Comparison of ENCODE assay signal across 8 cellular contexts in the genomic region with DNA sequence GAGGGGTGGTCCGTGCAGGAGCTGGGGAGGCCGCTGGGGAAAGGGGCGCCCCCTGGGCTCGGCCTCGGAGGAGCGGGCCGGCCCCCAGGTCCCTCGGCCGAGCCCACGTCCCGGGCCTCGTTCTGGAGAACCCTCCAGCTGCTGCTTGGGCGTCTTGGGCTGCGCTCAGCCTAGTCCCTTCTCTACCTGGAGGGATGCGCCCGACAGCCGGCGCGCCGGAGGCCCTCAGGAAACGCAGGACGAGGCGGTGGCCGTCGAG. TPM values are rescaled to one million over a fixed set of nuclear protein-coding genes. Genes with fewer than 3 reads are reported as not detected.
DNase-seq lines count a peak whose midpoint lies in the region; ATAC-seq and TF ChIP-seq lines count a peak whose summit lies in the region.

No MANE protein-coding gene starts in this region.

- H3K27ac ChIP-seq in MM.1S (ENCODE audit: low read length) (no peak overlapping the region), esophagus squamous epithelium (peak overlapping the region; percentile 83 to 97 (median 93)), smooth muscle cell (ENCODE audit: low read depth) (no peak overlapping the region)

- no peak for ATAC-seq in GM21717 (IDR thresholded peaks at IDR 0.05; ENCODE audit: unreplicated experiment)

- peak overlapping the region; percentile 18; the same call in 1 of the 2 replicates for H3K9ac ChIP-seq in MM.1S (ENCODE audit: low read length)
- no peak overlapping the region for H3K9ac ChIP-seq in smooth muscle cell (ENCODE audit: low read depth)

- H3K4me1 Mint-ChIP-seq in activated T-cell treated with anti-CD3 and anti-CD28 coated beads, Interleukin-2, amount 50 U/mL, for 24 hours (ENCODE audit: low read depth) = peaks cover 61% of the 10 kb centered on the region

- H3K4me3 ChIP-seq in MM.1S (ENCODE audit: low read length) (peak overlapping the region; percentile 50), esophagus squamous epithelium (peak overlapping the region; percentile 79 to 89 (median 82)), smooth muscle cell (peak overlapping the region; percentile 75)

- H3K4me2 ChIP-seq in MM.1S (ENCODE audit: low read depth, low read length) (peak overlapping the region; percentile 59; the same call in 1 of the 2 replicates), smooth muscle cell (peak overlapping the region; percentile 87)

- no peak overlapping the region for H3K27ac Mint-ChIP-seq in activated T-cell treated with anti-CD3 and anti-CD28 coated beads, Interleukin-2, amount 50 U/mL, for 24 hours

- no peaks in the 10 kb centered on the region for H3K9me3 Mint-ChIP-seq in activated T-cell treated with anti-CD3 and anti-CD28 coated beads, Interleukin-2, amount 50 U/mL, for 24 hours

- DNase-seq in activated T-cell treated with anti-CD3 and anti-CD28 coated beads, Interleukin-2, amount 50 U/mL, for 24 hours = no peak
- DNase-seq in activated T-cell treated with anti-CD3 and anti-CD28 coated beads, Interleukin-2, amount 50 U/mL, for 1 hour = no peak
- DNase-seq in MM.1S = no peak
- no peak for DNase-seq in esophagus squamous epithelium (lab: John Stamatoyannopoulos, UW)
- DNase-seq in smooth muscle cell (lab: John Stamatoyannopoulos, UW; ENCODE audit: unreplicated experiment) = no peak
- DNase-seq in effector CD4-positive, alpha-beta T cell = no peak
- DNase-seq in C1 segment of cervical spinal cord (lab: John Stamatoyannopoulos, UW) = no peak

- peaks cover 3% of the 10 kb centered on the region for H3K4me1 ChIP-seq in MM.1S (ENCODE audit: low read length)
- peaks cover 7 to 52% (median 15%) of the 10 kb centered on the region in 3 donors for H3K4me1 ChIP-seq in esophagus squamous epithelium
- no peaks in the 10 kb centered on the region for H3K4me1 ChIP-seq in smooth muscle cell (ENCODE audit: low read depth)

- H3K36me3 ChIP-seq in MM.1S (replicated peaks; ENCODE audit: insufficient read depth, low read length) (no peaks in the 10 kb centered on the region), esophagus squamous epithelium (peaks cover 0 to 13% (median 0%) of the 10 kb centered on the region in 3 donors), smooth muscle cell (ENCODE audit: low read depth) (no peaks in the 10 kb centered on the region)

- H3K27me3 Mint-ChIP-seq in activated T-cell treated with anti-CD3 and anti-CD28 coated beads, Interleukin-2, amount 50 U/mL, for 24 hours = no peaks in the 10 kb centered on the region

- no peak for TF ChIP-seq POLR2A in esophagus squamous epithelium (IDR thresholded peaks at IDR 0.05)

- H3K79me2 ChIP-seq in MM.1S (ENCODE audit: low read length) = no peaks in the 10 kb centered on the region
- no peaks in the 10 kb centered on the region for H3K79me2 ChIP-seq in smooth muscle cell (ENCODE audit: low read depth)

- H3K9me3 ChIP-seq in MM.1S (replicated peaks; ENCODE audit: insufficient read depth, low read length) = no peaks in the 10 kb centered on the region
- H3K9me3 ChIP-seq in esophagus squamous epithelium = no peaks in the 10 kb centered on the region
- H3K9me3 ChIP-seq in smooth muscle cell (replicated peaks; ENCODE audit: low read depth) = no peaks in the 10 kb centered on the region

- no peaks in the 10 kb centered on the region; the same call in 1 of the 2 replicates for H3F3A ChIP-seq in MM.1S (ENCODE audit: insufficient read depth, low read length)
- no peaks in the 10 kb centered on the region for H3F3A ChIP-seq in smooth muscle cell (ENCODE audit: low read depth)

- TF ChIP-seq CTCF in MM.1S (IDR thresholded peaks at IDR 0.05; ENCODE audit: low read length) = no peak; the same call in 1 of the 2 replicates
- TF ChIP-seq CTCF in esophagus squamous epithelium (IDR thresholded peaks at IDR 0.05) = no peak
- no peak for TF ChIP-seq CTCF in smooth muscle cell (IDR thresholded peaks at IDR 0.05; ENCODE audit: borderline replicate concordance, insufficient read depth, poor library complexity, severe bottlenecking)

- 4% methylated on average over 13 of the region's 25 CpGs; no CpG with 5 or more reads in 1 of the 2 donors for WGBS in esophagus squamous epithelium, 2 donors
- WGBS in smooth muscle cell (ENCODE audit: low lambda C conversion rate) = 13% methylated on average over 18 of the region's 25 CpGs

- intact Hi-C loops in esophagus squamous epithelium (cut with DNase I) = loop anchor here (10.0 kb wide), 1 partner anchor 141 kb away; no protein-coding TSS in a partner anchor

- no peaks in the 10 kb centered on the region for H3K9me2 ChIP-seq in MM.1S (replicated peaks; ENCODE audit: insufficient read depth, low read length)

- peak overlapping the region; percentile 89 for H2AFZ ChIP-seq in MM.1S (ENCODE audit: low read length)
- no peak overlapping the region for H2AFZ ChIP-seq in smooth muscle cell (ENCODE audit: low read depth)

- H4K20me1 ChIP-seq in MM.1S (ENCODE audit: insufficient read depth, low read length) = no peaks in the 10 kb centered on the region
- H4K20me1 ChIP-seq in smooth muscle cell (ENCODE audit: low read depth) = peaks cover 18% of the 10 kb centered on the region

- peak overlapping the region; percentile 53 for H3K4me3 Mint-ChIP-seq in activated T-cell treated with anti-CD3 and anti-CD28 coated beads, Interleukin-2, amount 50 U/mL, for 24 hours

- H3K27me3 ChIP-seq in MM.1S (replicated peaks; ENCODE audit: insufficient read depth, low read length) = no peaks in the 10 kb centered on the region
- no peaks in the 10 kb centered on the region for H3K27me3 ChIP-seq in esophagus squamous epithelium
- no peaks in the 10 kb centered on the region for H3K27me3 ChIP-seq in smooth muscle cell (ENCODE audit: low read depth)

- H3K36me3 Mint-ChIP-seq in activated T-cell treated with anti-CD3 and anti-CD28 coated beads, Interleukin-2, amount 50 U/mL, for 24 hours (ENCODE audit: low read depth) = peaks cover 28% of the 10 kb centered on the region

RNA-seq across cellular contexts. Expression of a gene that starts 0.3 kb away (rescaled TPM):
- 10 to 100 TPM; 16.9 to 33.4 (median 23.6) TPM for total RNA-seq in esophagus squamous epithelium
- total RNA-seq in smooth muscle cell = 3.7 and 7.0 TPM in 2 replicates
- 18.7 and 20.7 TPM in 2 replicates for polyA plus RNA-seq in smooth muscle cell

RNA-seq across cellular contexts. Expression of a gene that starts 32.3 kb away (rescaled TPM):
- total RNA-seq in esophagus squamous epithelium = 10 to 100 TPM; 10.4 to 39.3 (median 18.8) TPM
- total RNA-seq in smooth muscle cell = 6.7 and 35.0 TPM in 2 replicates
- polyA plus RNA-seq in smooth muscle cell = 10.6 and 15.2 TPM in 2 replicates

RNA-seq across cellular contexts. Expression of a gene that starts 42.5 kb away (rescaled TPM):
- total RNA-seq in esophagus squamous epithelium (under 1 TPM in 1 of 4 donors, not detected in 3; 0.38 TPM), smooth muscle cell (not detected in 2 replicates)
- 0.34 TPM in 2 replicates for polyA plus RNA-seq in smooth muscle cell

RNA-seq across cellular contexts. Expression of a gene that starts 47.5 kb away (rescaled TPM):
- total RNA-seq in esophagus squamous epithelium (10 to 100 TPM; 14.6 to 40.3 (median 21.9) TPM), smooth muscle cell (22.2 TPM in 2 replicates)
- polyA plus RNA-seq in smooth muscle cell = 58.9 and 65.8 TPM in 2 replicates

Comparison
In these comparisons a context has a peak if more than half of its experiments do, and no peak if none do; other contexts are left out.
1. H3K27ac ChIP-seq: peak in esophagus squamous epithelium (4 of 4); none in MM.1S (single experiment) and smooth muscle cell (single experiment).
2. Peak in every context shown above with its lines, with median percentiles within 50 percentile points of each other: H3K4me3 ChIP-seq.